Comparison of ENCODE assay signal across 1 cellular context in the genomic region with DNA sequence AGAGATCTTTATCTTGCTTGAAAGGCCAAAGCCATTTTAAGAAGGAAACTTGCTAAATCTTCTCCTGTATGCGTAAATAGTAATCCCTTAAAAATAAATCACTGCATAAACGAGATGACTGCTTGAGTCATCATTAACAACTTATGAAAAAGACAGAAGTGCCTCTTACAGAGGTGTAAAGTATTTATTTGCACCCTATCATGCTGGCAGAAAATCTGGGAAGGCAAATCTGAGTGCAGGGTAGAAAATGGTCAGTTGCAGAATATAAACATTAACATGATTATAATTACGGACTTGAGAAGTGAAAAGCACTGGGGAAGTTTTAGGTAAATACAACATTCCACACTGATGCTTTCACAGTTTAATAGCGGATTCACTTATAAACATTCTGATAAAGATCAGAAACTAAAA.
TF ChIP-seq lines count a peak whose summit lies in the region.

No MANE protein-coding gene starts in this region.

TF ChIP-seq in IMR-90, 13 proteins besides CTCF, POLR2A, EP300 and RAD21 (continued from another document):
- no peak for TF ChIP-seq MAFK (IDR thresholded peaks at IDR 0.05; ENCODE audit: low read depth, low read length)
- no peak for TF ChIP-seq RCOR1 (IDR thresholded peaks at IDR 0.05; ENCODE audit: insufficient replicate concordance, low read length)
